ENCODE assay signal across 3 cellular contexts in genomic region chr17:81345211-81346089, GRCh38.
TF ChIP-seq lines count a peak whose summit lies in the region.

No MANE protein-coding gene starts in this region.

TF ChIP-seq in GM23338, 12 proteins besides CTCF, POLR2A, EP300 and RAD21:
- peak; percentile 77 for TF ChIP-seq EZH2 (IDR thresholded peaks at IDR 0.05; ENCODE audit: low read depth, unreplicated experiment)
- no peak for TF ChIP-seq EZH2phosphoT487 (IDR thresholded peaks at IDR 0.05; ENCODE audit: unreplicated experiment)

TF ChIP-seq in SK-N-SH, 30 proteins besides CTCF, POLR2A, EP300 and RAD21:
- TF ChIP-seq NFIC (IDR thresholded peaks at IDR 0.05; ENCODE audit: borderline replicate concordance) = no peak
- TF ChIP-seq TAF1 (IDR thresholded peaks at IDR 0.05; ENCODE audit: borderline replicate concordance, low read depth, low read length) = peak; percentile 77
- 0 out of 2 replicates have a peak, but pooled peaks have one; percentile 42 for TF ChIP-seq GABPA (IDR thresholded peaks at IDR 0.05; ENCODE audit: low read depth)
- TF ChIP-seq MAX (IDR thresholded peaks at IDR 0.05; ENCODE audit: low read depth) = peak; percentile 72; the same call in 1 of the 2 replicates
- peak; percentile 28; the same call in 1 of the 2 replicates for TF ChIP-seq ELF1 (IDR thresholded peaks at IDR 0.05)
- no peak for TF ChIP-seq FOSL2 (IDR thresholded peaks at IDR 0.05; ENCODE audit: borderline replicate concordance, low read depth)
- TF ChIP-seq CHD2 (IDR thresholded peaks at IDR 0.05; ENCODE audit: low read length, partially characterized antibody) = no peak
- peak; percentile 14; the same call in 1 of the 2 replicates for TF ChIP-seq REST (IDR thresholded peaks at IDR 0.05; ENCODE audit: low read depth, low read length)
- peak; percentile 79 for TF ChIP-seq POLR2AphosphoS5 (IDR thresholded peaks at IDR 0.05; ENCODE audit: low read depth, low read length)
- no peak for TF ChIP-seq JUND (IDR thresholded peaks at IDR 0.05)

TF ChIP-seq in K562, 482 proteins besides CTCF, POLR2A, EP300 and RAD21 (continues in another document):
- TF ChIP-seq ZBTB33 (CRISPR knock-in tag; IDR thresholded peaks at IDR 0.05) (peak; percentile 47; the same call in 1 of the 2 replicates), MCM2 (IDR thresholded peaks at IDR 0.05; ENCODE audit: low read depth) (no peak), MTA3 (IDR thresholded peaks at IDR 0.05; ENCODE audit: borderline replicate concordance) (0 out of 2 replicates have a peak, but pooled peaks have one; percentile 78), RNF2 (IDR thresholded peaks at IDR 0.05) (peak; percentile 53; the same call in 1 of the 2 replicates), GATAD2A (IDR thresholded peaks at IDR 0.05) (no peak), ZNF518B (CRISPR knock-in tag; IDR thresholded peaks at IDR 0.05) (no peak), TEAD4 (IDR thresholded peaks at IDR 0.05; ENCODE audit: low read length) (0 out of 2 replicates have a peak, but pooled peaks have one; percentile 23), TEAD4 (CRISPR knock-in tag; IDR thresholded peaks at IDR 0.05; ENCODE audit: borderline replicate concordance) (no peak), XRCC5 (IDR thresholded peaks at IDR 0.05; ENCODE audit: low read depth, low read length) (no peak), ZFP91 (CRISPR knock-in tag; IDR thresholded peaks at IDR 0.05) (no peak), ZBED1 (IDR thresholded peaks at IDR 0.05) (no peak), ZNF280A (IDR thresholded peaks at IDR 0.05; ENCODE audit: low read depth, partially characterized antibody) (no peak), POLR2AphosphoS5 (IDR thresholded peaks at IDR 0.05; ENCODE audit: control insufficient read depth, insufficient read depth, low read depth, low read length) (no peak), TFAP4 (CRISPR knock-in tag; IDR thresholded peaks at IDR 0.05; ENCODE audit: borderline replicate concordance) (peak; percentile 58), IRF9 (tag; IDR thresholded peaks at IDR 0.05) (no peak), E2F8 (IDR thresholded peaks at IDR 0.05; ENCODE audit: low read depth, partially characterized antibody) (peak; percentile 69), ATF6 (CRISPR knock-in tag; IDR thresholded peaks at IDR 0.05) (peak; percentile 68; the same call in 1 of the 2 replicates), E2F6 (IDR thresholded peaks at IDR 0.05; ENCODE audit: borderline replicate concordance in 1 of 2, extremely low read depth in 1 of 2, insufficient read depth in 1 of 2, insufficient read length in 1 of 2, low read depth in 1 of 2, low read length in 1 of 2, poor library complexity in 1 of 2, severe bottlenecking in 1 of 2) (peak; percentile 82 to 91), SREBF1 (IDR thresholded peaks at IDR 0.05; ENCODE audit: borderline replicate concordance, low read depth, low read length) (no peak), STAT5B (CRISPR knock-in tag; IDR thresholded peaks at IDR 0.05) (no peak), RFX5 (IDR thresholded peaks at IDR 0.05; ENCODE audit: low read depth, low read length) (no peak), SMARCC2 (IDR thresholded peaks at IDR 0.05; ENCODE audit: low read depth) (no peak), E4F1 (CRISPR knock-in tag; IDR thresholded peaks at IDR 0.05; ENCODE audit: borderline replicate concordance) (no peak), WHSC1 (IDR thresholded peaks at IDR 0.05; ENCODE audit: low read length) (no peak), RBM22 (IDR thresholded peaks at IDR 0.05; ENCODE audit: low read depth, low read length, poor library complexity, severe bottlenecking) (no peak)
